In the genomic region with DNA sequence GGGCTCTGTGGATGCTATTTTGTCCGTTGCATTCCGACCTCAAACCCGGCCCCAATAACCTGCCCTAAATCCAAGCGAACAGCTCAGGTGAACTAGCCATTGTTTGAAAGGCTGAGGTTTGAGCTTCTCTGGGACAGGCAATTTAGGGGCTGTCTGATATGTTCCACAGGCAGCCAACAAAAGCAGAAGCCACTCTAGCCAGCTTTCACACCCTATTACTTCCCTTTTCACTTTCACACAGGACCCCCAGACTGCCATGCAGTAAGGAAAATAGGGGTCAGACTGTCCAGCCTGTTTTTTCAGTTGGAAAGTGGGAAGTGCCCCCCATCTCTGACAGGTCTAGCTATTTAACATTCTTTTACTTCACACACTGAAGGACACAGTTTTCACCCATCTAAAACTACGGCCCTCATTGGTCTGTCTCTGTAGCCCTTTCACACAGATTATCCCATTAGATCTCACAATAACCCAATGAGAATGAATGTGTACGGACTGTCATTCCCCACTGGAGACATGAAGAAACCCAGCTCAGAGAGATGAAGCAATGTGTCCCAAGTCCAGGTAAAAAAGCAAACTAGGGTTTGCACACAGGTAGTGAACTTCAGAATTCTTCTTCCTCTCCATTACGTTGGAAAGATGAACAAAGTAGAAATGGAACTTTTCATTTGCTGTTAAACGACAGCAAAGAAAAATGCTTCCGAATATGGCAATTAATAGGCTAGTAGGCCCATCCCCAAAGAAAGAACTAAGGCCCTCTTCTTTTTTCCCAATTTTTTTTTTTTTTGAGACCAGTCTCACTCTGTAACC, we compare ENCODE assay signal across 10 cellular contexts. TPM values are rescaled to one million over a fixed set of nuclear protein-coding genes. Genes with fewer than 3 reads are reported as not detected.
DNase-seq lines count a peak whose midpoint lies in the region; ATAC-seq and TF ChIP-seq lines count a peak whose summit lies in the region.
"Had no signal": no experiment of that assay in that cellular context is flagged by ENCODE, and none has a peak within 500 bp of the region (broad histone marks: within the 10 kb centered on the region; RNA-seq: fewer than 3 reads in every experiment).

No MANE protein-coding gene starts in this region.

- H3K27ac Mint-ChIP-seq in endothelial cell (ENCODE audit: unreplicated experiment), result peak overlapping the region; percentile 22

- H3K27me3 ChIP-seq in SK-N-SH (ENCODE audit: insufficient read depth) (no peaks in the 10 kb centered on the region), gastrocnemius medialis (no peaks in the 10 kb centered on the region), ascending aorta (no peaks in the 10 kb centered on the region)

- TF ChIP-seq POLR2A in gastrocnemius medialis (IDR thresholded peaks at IDR 0.05), result no peak

- TF ChIP-seq CTCF in SK-N-SH (IDR thresholded peaks at IDR 0.05), result no peak
- TF ChIP-seq CTCF in endothelial cell (IDR thresholded peaks at IDR 0.05; ENCODE audit: unreplicated experiment), result no peak
- no peak for TF ChIP-seq CTCF in gastrocnemius medialis (IDR thresholded peaks at IDR 0.05 in 4 of 5, conservative IDR thresholded peaks at IDR 0.05 in 1 of 5)
- TF ChIP-seq CTCF in ascending aorta (IDR thresholded peaks at IDR 0.05), result no peak

- peaks cover 14% of the 10 kb centered on the region for H3K27me3 Mint-ChIP-seq in endothelial cell (ENCODE audit: unreplicated experiment)

- TF ChIP-seq EP300 in SK-N-SH (IDR thresholded peaks at IDR 0.05; ENCODE audit: borderline replicate concordance in 1 of 2, low read depth in 1 of 2, low read length in 1 of 2), result no peak

- H3K9ac ChIP-seq in SK-N-SH, result no peak overlapping the region

- in situ Hi-C loops in gastrocnemius medialis (cut with MboI; ENCODE audit: low sequenced_read_pairs in 4 of 4), result no loop called here

- H4K20me1 ChIP-seq in SK-N-SH (ENCODE audit: insufficient read depth), result peaks cover 63% of the 10 kb centered on the region

- peaks cover 3 to 29% of the 10 kb centered on the region in 2 experiments; a peak in 1 of 4 replicates for H3K4me1 ChIP-seq in SK-N-SH (ENCODE audit: control insufficient read depth in 1 of 2, insufficient read depth in 2 of 2, low read depth in 1 of 2, low read length in 1 of 2)
- H3K4me1 ChIP-seq in gastrocnemius medialis, result peaks cover 63 to 67% of the 10 kb centered on the region in 2 donors
- peaks cover 33 to 41% of the 10 kb centered on the region in 2 donors for H3K4me1 ChIP-seq in ascending aorta

- intact Hi-C loops in gastrocnemius medialis (cut with DNase I; ENCODE audit: low total_unique reads) (loop anchor here (5.0 kb wide), 1 partner anchor 107 kb away; no protein-coding TSS in a partner anchor), ascending aorta (cut with DNase I) (loop anchor here (5.0 to 10.0 kb wide), 2 partner anchors 102 to 130 kb away; no protein-coding TSS in a partner anchor)

- peaks cover 71% of the 10 kb centered on the region for H3K79me2 ChIP-seq in SK-N-SH (ENCODE audit: insufficient read depth)

- H3K9me3 Mint-ChIP-seq in endothelial cell (ENCODE audit: unreplicated experiment), result no peaks in the 10 kb centered on the region

- H3K27ac ChIP-seq in SK-N-SH (ENCODE audit: low read depth in 2 of 2, low read length in 1 of 2) (no peak overlapping the region), gastrocnemius medialis (peak overlapping the region; percentile 17 to 95 (median 65)), ascending aorta (no peak overlapping the region)

- 92% methylated on average over 9 of the region's 9 CpGs for WGBS in SK-N-SH (ENCODE audit: low lambda C conversion rate)

- no peak for TF ChIP-seq RAD21 in SK-N-SH (IDR thresholded peaks at IDR 0.05; ENCODE audit: low read length)

- ATAC-seq in SK-N-SH treated with all-trans-retinoic acid at 6 μM for 48 hours, result no peak
- ATAC-seq in gastrocnemius medialis, result no peak
- ATAC-seq in HG03045 (IDR thresholded peaks at IDR 0.05; ENCODE audit: unreplicated experiment), result no peak

- DNase-seq in SK-N-SH, result no peak
- DNase-seq in NOMO-1 treated with dmso at 0.1 percent for 144 hours (lab: John Stamatoyannopoulos, UW; ENCODE audit: unreplicated experiment), result peak; percentile 57
- no peak for DNase-seq in endothelial cell (ENCODE audit: low spot score)
- no peak for DNase-seq in gastrocnemius medialis
- no peak for DNase-seq in ascending aorta (ENCODE audit: low spot score in 2 of 2)
- no peak for DNase-seq in NCI-H2227 treated with DMSO at 0.1 percent for 48 hours (lab: John Stamatoyannopoulos, UW)
- DNase-seq: 8988T, NCI-H446 had no signal

- peak overlapping the region; percentile 88 for H3K4me2 ChIP-seq in SK-N-SH

- H3K36me3 Mint-ChIP-seq in endothelial cell (ENCODE audit: low read depth, unreplicated experiment), result peaks cover 10% of the 10 kb centered on the region

- no peak overlapping the region for H2AFZ ChIP-seq in SK-N-SH (ENCODE audit: low read depth)

- CTCF ChIA-PET in SK-N-SH (lab: Yijun Ruan, JAX), result interaction anchor here (0.7 kb wide), 1 partner anchor 10 kb away, joined by 3 read pairs; no protein-coding TSS in a partner anchor

- no peaks in the 10 kb centered on the region for H3F3A ChIP-seq in SK-N-SH (replicated peaks; ENCODE audit: insufficient read depth)

- POLR2A ChIA-PET in SK-N-SH (lab: Yijun Ruan, JAX), result interaction anchor here (0.6 kb wide), 1 partner anchor 58 kb away, joined by 3 read pairs; no protein-coding TSS in a partner anchor

- H3K9me3 ChIP-seq in SK-N-SH (no peaks in the 10 kb centered on the region), gastrocnemius medialis (no peaks in the 10 kb centered on the region), ascending aorta (no peaks in the 10 kb centered on the region)

- H3K4me1 Mint-ChIP-seq in endothelial cell (ENCODE audit: unreplicated experiment), result peaks cover 49% of the 10 kb centered on the region

- H3K4me3 ChIP-seq in SK-N-SH (ENCODE audit: low read depth in 2 of 2, low read length in 1 of 2) (peak overlapping the region in 1 of 2 experiments; percentile 96; a peak in 1 of 4 replicates), gastrocnemius medialis (no peak overlapping the region), ascending aorta (peak overlapping the region in 1 of 2 donors; percentile 83)

- H3K9me2 ChIP-seq in SK-N-SH, result no peaks in the 10 kb centered on the region

- peak overlapping the region; percentile 85 for H3K4me3 Mint-ChIP-seq in endothelial cell (ENCODE audit: unreplicated experiment)

- peaks cover 0 to 4% of the 10 kb centered on the region in 2 experiments for H3K36me3 ChIP-seq in SK-N-SH (replicated peaks in 1 of 2; ENCODE audit: control insufficient read depth in 1 of 2, insufficient read depth in 2 of 2, low read length in 1 of 2)
- no peaks in the 10 kb centered on the region for H3K36me3 ChIP-seq in gastrocnemius medialis
- H3K36me3 ChIP-seq in ascending aorta, result no peaks in the 10 kb centered on the region

TF ChIP-seq in SK-N-SH, 30 proteins besides CTCF, POLR2A, EP300 and RAD21 (continues in another document):
- TF ChIP-seq FOSL2 (IDR thresholded peaks at IDR 0.05; ENCODE audit: borderline replicate concordance, low read depth) (no peak), YY1 (IDR thresholded peaks at IDR 0.05; ENCODE audit: low read depth) (no peak), JUND (IDR thresholded peaks at IDR 0.05) (no peak), CHD2 (IDR thresholded peaks at IDR 0.05; ENCODE audit: low read length, partially characterized antibody) (no peak), ELF1 (IDR thresholded peaks at IDR 0.05) (no peak), FOXJ3 (CRISPR knock-in tag; IDR thresholded peaks at IDR 0.05) (no peak)
- TF ChIP-seq, protein P1, sequence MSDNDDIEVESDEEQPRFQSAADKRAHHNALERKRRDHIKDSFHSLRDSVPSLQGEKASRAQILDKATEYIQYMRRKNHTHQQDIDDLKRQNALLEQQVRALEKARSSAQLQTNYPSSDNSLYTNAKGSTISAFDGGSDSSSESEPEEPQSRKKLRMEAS (IDR thresholded peaks at IDR 0.05; ENCODE audit: low read depth), result no peak
- TF ChIP-seq, protein P2, sequence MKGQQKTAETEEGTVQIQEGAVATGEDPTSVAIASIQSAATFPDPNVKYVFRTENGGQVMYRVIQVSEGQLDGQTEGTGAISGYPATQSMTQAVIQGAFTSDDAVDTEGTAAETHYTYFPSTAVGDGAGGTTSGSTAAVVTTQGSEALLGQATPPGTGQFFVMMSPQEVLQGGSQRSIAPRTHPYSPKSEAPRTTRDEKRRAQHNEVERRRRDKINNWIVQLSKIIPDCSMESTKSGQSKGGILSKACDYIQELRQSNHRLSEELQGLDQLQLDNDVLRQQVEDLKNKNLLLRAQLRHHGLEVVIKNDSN (IDR thresholded peaks at IDR 0.05; ENCODE audit: borderline replicate concordance, low read depth), result no peak

TF ChIP-seq in SK-N-SH treated with all-trans-retinoic acid at 6 μM for 48 hours, 23 proteins besides CTCF, POLR2A, EP300 and RAD21 (continues in another document):
- TF ChIP-seq ZNF565 (CRISPR knock-in tag; conservative IDR thresholded peaks at IDR 0.05; ENCODE audit: low read depth) (no peak), TOX (CRISPR knock-in tag; IDR thresholded peaks at IDR 0.05; ENCODE audit: borderline replicate concordance) (no peak), ZFP30 (CRISPR knock-in tag; IDR thresholded peaks at IDR 0.05) (no peak), TCF4 (CRISPR knock-in tag; IDR thresholded peaks at IDR 0.05; ENCODE audit: borderline replicate concordance) (no peak)

RNA-seq across cellular contexts. Expression of gene CCDC12, which starts 1.9 kb away (rescaled TPM):
- 53.2 and 105 TPM in 2 replicates for polyA plus RNA-seq in SK-N-SH (2012; rRNA removed)
- 68.1 and 147 TPM in 2 replicates for polyA plus RNA-seq in SK-N-SH (2012; cell fraction: cytosol; rRNA removed)
- polyA plus RNA-seq in SK-N-SH (2012; cell fraction: nucleus; rRNA removed), result 66.6 and 79.5 TPM in 2 replicates
- total RNA-seq in endothelial cell (ENCODE audit: unreplicated experiment) (36.3 TPM), gastrocnemius medialis (10 to 100 TPM; 24.6 to 32.0 (median 29.0) TPM), ascending aorta (34.3 TPM)

RNA-seq across cellular contexts. Expression of gene NBEAL2, which starts 4.8 kb away (rescaled TPM):
- 15.5 and 20.3 TPM in 2 replicates for polyA plus RNA-seq in SK-N-SH (2012; rRNA removed)
- polyA plus RNA-seq in SK-N-SH (2012; cell fraction: cytosol; rRNA removed), result 2.6 and 5.5 TPM in 2 replicates
- 152 and 177 TPM in 2 replicates for polyA plus RNA-seq in SK-N-SH (2012; cell fraction: nucleus; rRNA removed)
- 202 TPM for total RNA-seq in endothelial cell (ENCODE audit: unreplicated experiment)
- total RNA-seq in gastrocnemius medialis, result 1 to 10 TPM; 4.1 to 8.7 (median 7.5) TPM
- total RNA-seq in ascending aorta, result 70.2 TPM

Comparison
In these comparisons a context has a peak if more than half of its experiments do, and no peak if none do; other contexts are left out.
1. H3K27ac ChIP-seq: peak in gastrocnemius medialis (4 of 4); none in SK-N-SH (0 of 2) and ascending aorta (0 of 2).